In genomic region chr4:7299908-7300710, GRCh38 we compare ENCODE assay signal across 22 cellular contexts.
"Had no signal": no experiment of that assay in that cellular context is flagged by ENCODE, and none has a peak within 500 bp of the region (broad histone marks: within the 10 kb centered on the region; RNA-seq: fewer than 3 reads in every experiment).

No MANE protein-coding gene starts in this region.

- H3K4me1 ChIP-seq: body of pancreas had no signal

- FAIRE-seq: endothelial cell of umbilical vein, frontal cortex had no signal

- H3K36me3 Mint-ChIP-seq: natural killer cell had no signal

- H3K27ac ChIP-seq: body of pancreas, thoracic aorta, upper lobe of left lung had no signal

- H3K4me3 Mint-ChIP-seq: activated CD4-positive, alpha-beta memory T cell treated with anti-CD3 and anti-CD28 coated beads, Interleukin-2, amount 10 ng/mL, durations not matched to agents 7 days and 5 days; activated naive CD8-positive, alpha-beta T cell treated with anti-CD3 and anti-CD28 coated beads, Interleukin-2, amount 50 U/mL, for 24 hours; natural killer cell; T-helper 17 cell had no signal

- H3K36me3 ChIP-seq: thoracic aorta, upper lobe of left lung had no signal

- H3K9me3 ChIP-seq: body of pancreas, thoracic aorta, upper lobe of left lung had no signal

- H3K27ac Mint-ChIP-seq: activated CD4-positive, alpha-beta memory T cell treated with anti-CD3 and anti-CD28 coated beads, Interleukin-2, amount 10 ng/mL, durations not matched to agents 7 days and 5 days; activated naive CD8-positive, alpha-beta T cell treated with anti-CD3 and anti-CD28 coated beads, Interleukin-2, amount 50 U/mL, for 24 hours; natural killer cell; T-helper 17 cell had no signal

- ATAC-seq: activated naive CD8-positive, alpha-beta T cell treated with anti-CD3 and anti-CD28 coated beads, Interleukin-2, amount 50 U/mL, for 24 hours; body of pancreas; esophagus mucosa; natural killer cell; T-helper 17 cell had no signal

- DNase-seq: activated CD4-positive, alpha-beta memory T cell treated with anti-CD3 and anti-CD28 coated beads, Interleukin-2, amount 10 ng/mL, durations not matched to agents 7 days and 5 days; activated CD4-positive, alpha-beta T cell treated with anti-CD3 and anti-CD28 coated beads for 48 hours; activated gamma-delta T cell; activated naive CD4-positive, alpha-beta T cell treated with anti-CD3 and anti-CD28 coated beads, Interleukin-2, amount 50 U/mL, for 16 hours; activated naive CD8-positive, alpha-beta T cell treated with anti-CD3 and anti-CD28 coated beads, Interleukin-2, amount 50 U/mL, for 24 hours; body of pancreas; dermis blood vessel endothelial cell; effector memory CD4-positive, alpha-beta T cell; hippocampal formation; midbrain; natural killer cell; nucleus accumbens; stimulated activated CD4-positive, alpha-beta T cell treated with anti-CD3 and anti-CD28 coated beads, Interleukin-2, amount 100 ng/mL, for 48 hours; stimulated activated CD8-positive, alpha-beta memory T cell treated with anti-CD3 and anti-CD28 coated beads, Interleukin-4, amount 100 ng/mL, for 48 hours; stimulated activated naive CD4-positive, alpha-beta T cell; SW 1271; T-helper 17 cell; upper lobe of left lung had no signal

- H3K9me3 Mint-ChIP-seq: activated CD4-positive, alpha-beta memory T cell treated with anti-CD3 and anti-CD28 coated beads, Interleukin-2, amount 10 ng/mL, durations not matched to agents 7 days and 5 days; activated naive CD8-positive, alpha-beta T cell treated with anti-CD3 and anti-CD28 coated beads, Interleukin-2, amount 50 U/mL, for 24 hours; natural killer cell had no signal

- H3K4me1 Mint-ChIP-seq: activated CD4-positive, alpha-beta memory T cell treated with anti-CD3 and anti-CD28 coated beads, Interleukin-2, amount 10 ng/mL, durations not matched to agents 7 days and 5 days; activated naive CD8-positive, alpha-beta T cell treated with anti-CD3 and anti-CD28 coated beads, Interleukin-2, amount 50 U/mL, for 24 hours had no signal

- H3K4me3 ChIP-seq: body of pancreas, thoracic aorta, upper lobe of left lung had no signal

- H3K27me3 ChIP-seq: body of pancreas, upper lobe of left lung had no signal
